ENCODE assay signal across 8 cellular contexts in the genomic region with DNA sequence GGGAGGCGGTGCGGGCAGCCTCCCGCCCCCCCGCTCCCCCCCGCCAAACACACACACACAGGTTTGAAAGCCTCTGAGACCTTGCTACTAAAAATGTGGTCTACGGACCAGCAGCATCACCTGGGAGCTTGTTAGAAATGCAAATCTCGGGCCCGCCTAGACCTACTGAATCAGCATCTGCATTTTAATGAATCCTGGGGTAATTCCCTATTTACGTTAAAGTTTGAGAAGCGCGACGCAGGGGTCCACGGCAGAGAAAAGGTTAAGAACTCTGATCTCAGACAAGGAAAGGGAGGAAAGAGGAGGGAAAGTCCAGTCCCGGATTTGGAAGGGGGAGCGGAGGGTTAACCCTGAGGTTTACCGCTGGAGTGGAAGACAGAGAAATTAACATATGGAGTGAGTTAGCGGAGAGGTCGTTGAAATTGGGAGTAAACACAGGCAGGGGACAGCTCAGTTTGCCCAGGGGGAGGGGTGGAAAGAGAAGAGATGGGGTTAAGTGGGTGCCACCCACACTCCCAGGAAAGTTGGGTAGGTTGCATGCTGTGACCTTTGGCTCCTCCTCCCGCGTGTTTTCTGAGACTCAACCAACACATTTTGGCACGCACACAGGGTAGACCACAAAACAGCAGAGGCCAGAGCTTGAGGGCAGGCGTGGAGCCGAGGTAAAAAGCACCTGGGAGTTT.
DNase-seq lines count a peak whose midpoint lies in the region; ATAC-seq and TF ChIP-seq lines count a peak whose summit lies in the region.

No MANE protein-coding gene starts in this region.

- H3K27me3 ChIP-seq in CD4-positive, alpha-beta memory T cell (ENCODE audit: insufficient read depth, low read length), result no peaks in the 10 kb centered on the region
- H3K27me3 ChIP-seq in HAP-1 (ENCODE audit: low read depth), result no peaks in the 10 kb centered on the region
- peaks cover 0 to 52% of the 10 kb centered on the region in 2 donors for H3K27me3 ChIP-seq in breast epithelium
- H3K27me3 ChIP-seq in psoas muscle (ENCODE audit: insufficient read depth in 3 of 3, low read length in 2 of 3), result peaks cover 0 to 15% (median 0%) of the 10 kb centered on the region in 3 donors

- peak in 3 of 4 donors; percentile 35 to 54 (median 39) for ATAC-seq in psoas muscle
- ATAC-seq in HG03139 (IDR thresholded peaks at IDR 0.05; ENCODE audit: unreplicated experiment), result no peak
- no peak for ATAC-seq in HG03196 (IDR thresholded peaks at IDR 0.05; ENCODE audit: unreplicated experiment)

- H3K27ac Mint-ChIP-seq in CD4-positive, alpha-beta memory T cell, result peak overlapping the region in 5 of 7 donors; percentile 17 to 85 (median 69)

- H3K4me1 ChIP-seq in CD4-positive, alpha-beta memory T cell (ENCODE audit: insufficient read depth, low read length), result peaks cover 7% of the 10 kb centered on the region
- peaks cover 3% of the 10 kb centered on the region for H3K4me1 ChIP-seq in HAP-1
- H3K4me1 ChIP-seq in breast epithelium, result no peaks in the 10 kb centered on the region
- no peaks in the 10 kb centered on the region for H3K4me1 ChIP-seq in psoas muscle

- H3K4me3 ChIP-seq in CD4-positive, alpha-beta memory T cell (ENCODE audit: low read length in 2 of 2), result peak overlapping the region in 1 of 2 donors; percentile 34
- H3K4me3 ChIP-seq in HAP-1 (peak overlapping the region; percentile 24), breast epithelium (peak overlapping the region in 2 of 3 donors; percentile 27 to 51), psoas muscle (peak overlapping the region; percentile 54)

- peak in 4 of 5 donors; percentile 14 to 56 (median 24) for DNase-seq in CD4-positive, alpha-beta memory T cell
- DNase-seq in HAP-1 (ENCODE audit: low spot score in 2 of 2) (peak in 1 of 2 experiments; percentile 7), RPMI8226 (peak; percentile 53), breast epithelium (ENCODE audit: low spot score in 2 of 2) (peak in 1 of 2 donors; percentile 70), psoas muscle (no peak)
- DNase-seq in effector CD4-positive, alpha-beta T cell, result no peak

- no peak for TF ChIP-seq POLR2A in breast epithelium (IDR thresholded peaks at IDR 0.05)

- POLR2A ChIA-PET in CD4-positive, alpha-beta memory T cell (lab: Charles Lee; ENCODE audit: partially characterized antibody), result no interaction called here

- H3K36me3 Mint-ChIP-seq in CD4-positive, alpha-beta memory T cell, result no peaks in the 10 kb centered on the region

- CTCF ChIA-PET in CD4-positive, alpha-beta memory T cell (lab: Charles Lee; ENCODE audit: partially characterized antibody), result no interaction called here

- H3K9me3 Mint-ChIP-seq in CD4-positive, alpha-beta memory T cell, result peaks cover 0 to 3% (median 0%) of the 10 kb centered on the region in 8 donors

- no peaks in the 10 kb centered on the region for H3K36me3 ChIP-seq in CD4-positive, alpha-beta memory T cell (ENCODE audit: insufficient read depth, low read length)
- H3K36me3 ChIP-seq in HAP-1 (replicated peaks) (no peaks in the 10 kb centered on the region), breast epithelium (no peaks in the 10 kb centered on the region), psoas muscle (ENCODE audit: insufficient read depth in 1 of 2, low read depth in 1 of 2) (no peaks in the 10 kb centered on the region)

- TF ChIP-seq CTCF in breast epithelium (IDR thresholded peaks at IDR 0.05) (no peak), psoas muscle (IDR thresholded peaks at IDR 0.05) (no peak)

- H3K4me1 Mint-ChIP-seq in CD4-positive, alpha-beta memory T cell, result peaks cover 5 to 18% (median 10%) of the 10 kb centered on the region in 4 donors

- H3K9me3 ChIP-seq in CD4-positive, alpha-beta memory T cell (ENCODE audit: control insufficient read depth in 1 of 2, low read length in 2 of 2), result no peaks in the 10 kb centered on the region
- H3K9me3 ChIP-seq in HAP-1 (no peaks in the 10 kb centered on the region), breast epithelium (no peaks in the 10 kb centered on the region), psoas muscle (no peaks in the 10 kb centered on the region)

- H3K27me3 Mint-ChIP-seq in CD4-positive, alpha-beta memory T cell, result peaks cover 0 to 3% of the 10 kb centered on the region in 2 donors

- intact Hi-C loops in CD4-positive, alpha-beta memory T cell (cut with micrococcal nuclease), result no loop called here
- intact Hi-C loops in breast epithelium (cut with DNase I; ENCODE audit: low total_unique reads), result no loop called here
- intact Hi-C loops in psoas muscle (cut with DNase I), result no loop called here

- in situ Hi-C loops in HAP-1 (cut with MboI; ENCODE audit: low sequenced_read_pairs), result no loop called here

- WGBS in psoas muscle, 3 donors, result 13 to 21% (median 17%) methylated on average over 21 to 23 of the region's 23 CpGs

- no peak overlapping the region for H3K27ac ChIP-seq in CD4-positive, alpha-beta memory T cell (ENCODE audit: low read depth, low read length)
- H3K27ac ChIP-seq in breast epithelium, result peak overlapping the region; percentile 18 to 34
- H3K27ac ChIP-seq in psoas muscle, result no peak overlapping the region

- peak overlapping the region; percentile 75 to 89 (median 86) for H3K4me3 Mint-ChIP-seq in CD4-positive, alpha-beta memory T cell

Comparison
In these comparisons a context has a peak if more than half of its experiments do, and no peak if none do; other contexts are left out.
1. DNase-seq: peak in CD4-positive, alpha-beta memory T cell (4 of 5) and RPMI8226 (single experiment); none in psoas muscle (0 of 2) and effector CD4-positive, alpha-beta T cell (single experiment).
2. H3K27ac ChIP-seq: peak in breast epithelium (2 of 2); none in CD4-positive, alpha-beta memory T cell (single experiment) and psoas muscle (single experiment).
3. ATAC-seq: peak in psoas muscle (3 of 4); none in HG03139 (single experiment) and HG03196 (single experiment).